Comparison of ENCODE assay signal across 8 cellular contexts in genomic region chr9:132768932-132769894, GRCh38.
DNase-seq lines count a peak whose midpoint lies in the region; ATAC-seq and TF ChIP-seq lines count a peak whose summit lies in the region.

No MANE protein-coding gene starts in this region.

- TF ChIP-seq POLR2A in GM19193 (IDR thresholded peaks at IDR 0.05; ENCODE audit: extremely low read depth, insufficient read depth, insufficient read length) = peak; percentile 47
- no peak for TF ChIP-seq POLR2A in IMR-90 (IDR thresholded peaks at IDR 0.05; ENCODE audit: low read depth, low read length)

- H2AK5ac ChIP-seq in IMR-90 (ENCODE audit: low read depth, low read length) = peak overlapping the region; percentile 10; the same call in 1 of the 2 replicates

- H3K9ac ChIP-seq in IMR-90 (ENCODE audit: low read depth, low read length) = peak overlapping the region; percentile 93
- peak overlapping the region; percentile 85 for H3K9ac ChIP-seq in rectal smooth muscle tissue (ENCODE audit: low read length)

- ATAC-seq in IMR-90 (ENCODE audit: low read depth) (peak; percentile 76), aorta (ENCODE audit: low FRiP score) (peak; percentile 87)
- peak; percentile 62 for ATAC-seq in activated naive CD8-positive, alpha-beta T cell treated with anti-CD3 and anti-CD28 coated beads, Interleukin-2, amount 10 ng/mL, durations not matched to agents 7 days and 5 days (ENCODE audit: low read depth)

- H3K79me1 ChIP-seq in IMR-90 (ENCODE audit: low read depth in 1 of 2, low read length in 2 of 2) = no peaks in the 10 kb centered on the region

- H3K23ac ChIP-seq in IMR-90 (ENCODE audit: low read depth, low read length) = peak overlapping the region; percentile 46

- H3K27ac Mint-ChIP-seq in activated naive CD8-positive, alpha-beta T cell treated with anti-CD3 and anti-CD28 coated beads, Interleukin-2, amount 10 ng/mL, durations not matched to agents 7 days and 5 days = peak overlapping the region; percentile 99

- peaks cover 14% of the 10 kb centered on the region for H3K36me3 Mint-ChIP-seq in activated naive CD8-positive, alpha-beta T cell treated with anti-CD3 and anti-CD28 coated beads, Interleukin-2, amount 10 ng/mL, durations not matched to agents 7 days and 5 days

- no TSS peak for BruUV-seq in IMR-90 (replicated peaks; lab: Mats Ljungman, UMichigan)

- H3K27me3 Mint-ChIP-seq in activated naive CD8-positive, alpha-beta T cell treated with anti-CD3 and anti-CD28 coated beads, Interleukin-2, amount 10 ng/mL, durations not matched to agents 7 days and 5 days = peaks cover 4% of the 10 kb centered on the region

- peak overlapping the region; percentile 90 for H3K18ac ChIP-seq in IMR-90 (ENCODE audit: low read depth, low read length)

- H3K9me3 ChIP-seq in IMR-90 (ENCODE audit: control insufficient read depth, insufficient read depth, low read length) (peaks cover 2% of the 10 kb centered on the region; the same call in 1 of the 2 replicates), left ventricle myocardium inferior (replicated peaks) (no peaks in the 10 kb centered on the region), aorta (ENCODE audit: control insufficient read depth, low read length) (no peaks in the 10 kb centered on the region)

- no peak for TF ChIP-seq RAD21 in IMR-90 (IDR thresholded peaks at IDR 0.05; ENCODE audit: low read length)

- H3K14ac ChIP-seq in IMR-90 (replicated peaks; ENCODE audit: low read depth, low read length) = peak overlapping the region; percentile 94

- H3K56ac ChIP-seq in IMR-90 (ENCODE audit: extremely low read depth, insufficient read depth, low read length) = peak overlapping the region; percentile 28; the same call in 1 of the 2 replicates

- H3K27me3 ChIP-seq in IMR-90 (ENCODE audit: control insufficient read depth, insufficient read depth, low read length) = peaks cover 3% of the 10 kb centered on the region
- H3K27me3 ChIP-seq in left ventricle myocardium inferior (ENCODE audit: low read depth) = no peaks in the 10 kb centered on the region
- no peaks in the 10 kb centered on the region for H3K27me3 ChIP-seq in rectal smooth muscle tissue (ENCODE audit: control insufficient read depth, insufficient read depth, low read length)
- no peaks in the 10 kb centered on the region for H3K27me3 ChIP-seq in aorta (ENCODE audit: control insufficient read depth in 1 of 2, insufficient read depth in 2 of 2, low read length in 1 of 2)

- peaks cover 15% of the 10 kb centered on the region for H3K4me1 Mint-ChIP-seq in activated naive CD8-positive, alpha-beta T cell treated with anti-CD3 and anti-CD28 coated beads, Interleukin-2, amount 10 ng/mL, durations not matched to agents 7 days and 5 days

- H4K20me1 ChIP-seq in IMR-90 (ENCODE audit: insufficient read depth, low read length) = no peaks in the 10 kb centered on the region

- H2AFZ ChIP-seq in IMR-90 (replicated peaks; ENCODE audit: low read length, poor library complexity) = peak overlapping the region; percentile 96

- H2BK120ac ChIP-seq in IMR-90 (ENCODE audit: low read depth, low read length) = peak overlapping the region; percentile 90

- intact Hi-C loops in IMR-90 (cut with micrococcal nuclease) = loop anchor here (10.0 kb wide), 1 partner anchor 94 kb away; the partner anchor contains the start of gene GTF3C4
- intact Hi-C loops in left ventricle myocardium inferior (cut with micrococcal nuclease) = no loop called here
- intact Hi-C loops in aorta (cut with DNase I) = loop anchor here in 1 of 2 donors (2.0 kb wide), 1 partner anchor 100 kb away; the partner anchor contains the start of gene DDX31

- no peaks in the 10 kb centered on the region for H3K9me1 ChIP-seq in IMR-90 (ENCODE audit: insufficient read depth, low read length)

- H2AK9ac ChIP-seq in IMR-90 (replicated peaks; ENCODE audit: low read depth, low read length, poor library complexity) = peak overlapping the region; percentile 10

- peak overlapping the region; percentile 3; the same call in 1 of the 2 replicates for H2BK20ac ChIP-seq in IMR-90 (ENCODE audit: low read depth, low read length)

- CTCF ChIA-PET in IMR-90 (lab: Yijun Ruan, JAX) = interaction anchor here (1.1 kb wide), 1 partner anchor 16 kb away, joined by 3 read pairs; no protein-coding TSS in a partner anchor

- dilution Hi-C loops in IMR-90 (cut with HindIII; ENCODE audit: low sequenced_read_pairs, unreplicated experiment) = no loop called here

- H2BK5ac ChIP-seq in IMR-90 (ENCODE audit: low read depth, low read length, poor library complexity, severe bottlenecking) = peak overlapping the region; percentile 31

- peak overlapping the region; percentile 99 for H3K4me3 Mint-ChIP-seq in activated naive CD8-positive, alpha-beta T cell treated with anti-CD3 and anti-CD28 coated beads, Interleukin-2, amount 10 ng/mL, durations not matched to agents 7 days and 5 days

- H3K9me3 Mint-ChIP-seq in activated naive CD8-positive, alpha-beta T cell treated with anti-CD3 and anti-CD28 coated beads, Interleukin-2, amount 10 ng/mL, durations not matched to agents 7 days and 5 days = no peaks in the 10 kb centered on the region

- DNase-seq in C1 segment of cervical spinal cord (lab: John Stamatoyannopoulos, UW) (peak in 8 of 14 donors; percentile 3 to 48 (median 30)), IMR-90 (peak; percentile 25), SK-N-DZ (ENCODE audit: low spot score) (peak; percentile 56), left ventricle myocardium inferior (peak; percentile 29), aorta (peak; percentile 77 to 82)
- peak; percentile 65 for DNase-seq in activated naive CD8-positive, alpha-beta T cell treated with anti-CD3 and anti-CD28 coated beads, Interleukin-2, amount 10 ng/mL, durations not matched to agents 7 days and 5 days

- H4K8ac ChIP-seq in IMR-90 (ENCODE audit: low read depth in 2 of 2, low read length in 2 of 2) = peak overlapping the region; percentile 94 to 98

- peaks cover 6% of the 10 kb centered on the region; the same call in 1 of the 2 replicates for H3K4me1 ChIP-seq in IMR-90 (ENCODE audit: control insufficient read depth, insufficient read depth, low read length)
- peaks cover 23% of the 10 kb centered on the region for H3K4me1 ChIP-seq in left ventricle myocardium inferior
- peaks cover 6% of the 10 kb centered on the region for H3K4me1 ChIP-seq in rectal smooth muscle tissue (ENCODE audit: control insufficient read depth, insufficient read depth, low read length)
- no peaks in the 10 kb centered on the region for H3K4me1 ChIP-seq in aorta (ENCODE audit: control insufficient read depth in 1 of 2, insufficient read depth in 2 of 2, low read length in 2 of 2)

- 2% methylated on average over 7 of the region's 25 CpGs; no CpG with 5 or more reads in 1 of the 2 experiments for WGBS in IMR-90 (ENCODE audit: extremely low coverage in 2 of 2, insufficient read length in 1 of 2), 2 experiments
- 0 to 2% methylated on average over 25 of the region's 25 CpGs for WGBS in aorta, 2 donors

- H3K4me2 ChIP-seq in IMR-90 (ENCODE audit: low read depth, low read length) = peak overlapping the region; percentile 82

- H3K4me3 ChIP-seq in IMR-90 (ENCODE audit: insufficient read depth, low read depth, low read length) (peak overlapping the region; percentile 83), left ventricle myocardium inferior (peak overlapping the region; percentile 89), rectal smooth muscle tissue (ENCODE audit: low read length) (peak overlapping the region; percentile 87), aorta (ENCODE audit: low read length in 2 of 2) (peak overlapping the region; percentile 90 to 93)

- peak overlapping the region; percentile 77; the same call in 1 of the 2 replicates for H3K27ac ChIP-seq in IMR-90 (ENCODE audit: insufficient read depth, low read length)
- H3K27ac ChIP-seq in left ventricle myocardium inferior (replicated peaks) = peak overlapping the region; percentile 73
- peak overlapping the region; percentile 81 for H3K27ac ChIP-seq in rectal smooth muscle tissue (ENCODE audit: low read depth, low read length)
- peak overlapping the region in 1 of 2 donors; percentile 35 for H3K27ac ChIP-seq in aorta (ENCODE audit: low read depth in 1 of 2, low read length in 2 of 2)

- peak overlapping the region; percentile 96 for H4K5ac ChIP-seq in IMR-90 (ENCODE audit: low read depth, low read length)

- no peaks in the 10 kb centered on the region for H3K36me3 ChIP-seq in IMR-90 (ENCODE audit: control insufficient read depth, insufficient read depth, low read length)
- no peaks in the 10 kb centered on the region for H3K36me3 ChIP-seq in left ventricle myocardium inferior
- H3K36me3 ChIP-seq in rectal smooth muscle tissue (ENCODE audit: control insufficient read depth, insufficient read depth, low read length) = no peaks in the 10 kb centered on the region
- no peaks in the 10 kb centered on the region for H3K36me3 ChIP-seq in aorta (ENCODE audit: control insufficient read depth in 1 of 2, insufficient read depth in 2 of 2, low read length in 1 of 2)

- POLR2A ChIA-PET in IMR-90 (lab: Charles Lee; ENCODE audit: unreplicated experiment) = no interaction called here
- POLR2A ChIA-PET in activated naive CD8-positive, alpha-beta T cell treated with anti-CD3 and anti-CD28 coated beads, Interleukin-2, amount 10 ng/mL, durations not matched to agents 7 days and 5 days (lab: Charles Lee) = interaction anchor here (0.5 to 3.4 kb wide), 12 partner anchors 8 to 1499 kb away, joined by 3 to 35 read pairs (median 4); partner anchors contain the start of genes DDX31, GTF3C4, SETX and SPACA9

- TF ChIP-seq CTCF in IMR-90 (conservative IDR thresholded peaks at IDR 0.05; ENCODE audit: low read depth, low read length) (peak; percentile 31), left ventricle myocardium inferior (IDR thresholded peaks at IDR 0.05; ENCODE audit: borderline replicate concordance) (peak; percentile 49)

- H3K4ac ChIP-seq in IMR-90 (ENCODE audit: low read depth, low read length) = peak overlapping the region; percentile 92

- in situ Hi-C loops in IMR-90 (cut with MboI; ENCODE audit: low sequenced_read_pairs) = no loop called here

- peak overlapping the region; percentile 94 for H4K91ac ChIP-seq in IMR-90 (ENCODE audit: insufficient read depth, low read depth, low read length)

- H2BK15ac ChIP-seq in IMR-90 (ENCODE audit: low read depth, low read length) = peak overlapping the region; percentile 9; the same call in 2 of the 3 replicates

TF ChIP-seq in IMR-90, 13 proteins besides CTCF, POLR2A, EP300 and RAD21:
- TF ChIP-seq SMC3 (IDR thresholded peaks at IDR 0.05; ENCODE audit: low read depth, low read length) = no peak
- no peak for TF ChIP-seq MAZ (IDR thresholded peaks at IDR 0.05; ENCODE audit: borderline replicate concordance, low read depth, low read length)
- no peak for TF ChIP-seq FOS (IDR thresholded peaks at IDR 0.05; ENCODE audit: low read depth, low read length)

Comparison
In these comparisons a context has a peak if more than half of its experiments do, and no peak if none do; other contexts are left out.
1. DNase-seq: peak in every context shown above with its lines; median percentile 80 in aorta; 65 in activated naive CD8-positive, alpha-beta T cell treated with anti-CD3 and anti-CD28 coated beads, Interleukin-2, amount 10 ng/mL, durations not matched to agents 7 days and 5 days; 56 in SK-N-DZ; 30 in C1 segment of cervical spinal cord; 29 in left ventricle myocardium inferior; 25 in IMR-90.